Comparison of ENCODE assay signal across 27 cellular contexts in genomic region chr6:7896465-7896987, GRCh38.
"Had no signal": no experiment of that assay in that cellular context is flagged by ENCODE, and none has a peak within 500 bp of the region (broad histone marks: within the 10 kb centered on the region; RNA-seq: fewer than 3 reads in every experiment).

No MANE protein-coding gene starts in this region.

- H3K9me3 ChIP-seq: ascending aorta, body of pancreas had no signal

- H3K27me3 ChIP-seq: ascending aorta, body of pancreas had no signal

- ATAC-seq: activated CD8-positive, alpha-beta memory T cell treated with anti-CD3 and anti-CD28 coated beads, Interleukin-2, amount 10 ng/mL, durations not matched to agents 7 days and 5 days; activated naive CD4-positive, alpha-beta T cell treated with anti-CD3 and anti-CD28 coated beads, Interleukin-2, amount 50 U/mL, for 72 hours; activated naive CD8-positive, alpha-beta T cell treated with anti-CD3 and anti-CD28 coated beads, Interleukin-2, amount 50 U/mL, for 24 hours; activated T-cell treated with anti-CD3 and anti-CD28 coated beads, Interleukin-2, amount 50 U/mL, for 4 hours; body of pancreas; K562; Panc1; T-helper 17 cell; WTC11 had no signal

- DNase-seq: activated CD4-positive, alpha-beta T cell treated with anti-CD3 and anti-CD28 coated beads, Interleukin-2, amount 10 ng/mL, durations not matched to agents 24 days and 14 days; activated CD4-positive, alpha-beta T cell treated with anti-CD3 and anti-CD28 coated beads, Interleukin-2, amount 50 U/mL, for 48 hours; activated CD4-positive, CD25-positive, alpha-beta regulatory T cell treated with anti-CD3 and anti-CD28 coated beads, Interleukin-2, amount 50 U/mL, for 72 hours; activated CD8-positive, alpha-beta memory T cell treated with anti-CD3 and anti-CD28 coated beads, Interleukin-2, amount 10 ng/mL, durations not matched to agents 7 days and 5 days; activated effector memory CD4-positive, alpha-beta T cell treated with anti-CD3 and anti-CD28 coated beads, Interleukin-2, amount 50 U/mL, for 16 hours; activated naive CD4-positive, alpha-beta T cell treated with Interleukin-2 at 50 U/mL for 16 hours; activated naive CD8-positive, alpha-beta T cell treated with anti-CD3 and anti-CD28 coated beads, Interleukin-2, amount 50 U/mL, for 24 hours; activated T-cell treated with anti-CD3 and anti-CD28 coated beads, Interleukin-2, amount 50 U/mL, for 4 hours; amniotic stem cell; body of pancreas; central memory CD4-positive, alpha-beta T cell; Kasumi-1; NCI-H1092; NCI-H1930; NCI-H226; NCI-H526; NCI-H774; OCI-M1; SHP77 treated with DMSO at 0.1 percent for 48 hours; T-helper 17 cell; T-helper 9 cell had no signal

- FAIRE-seq: bronchial epithelial cell, K562 had no signal

- H3K4me3 ChIP-seq: ascending aorta, body of pancreas, K562 had no signal

- H3K27ac ChIP-seq: ascending aorta, body of pancreas had no signal

- H3K4me1 ChIP-seq: ascending aorta had no signal
